8 cellular contexts compared by ENCODE assay signal in the genomic region with DNA sequence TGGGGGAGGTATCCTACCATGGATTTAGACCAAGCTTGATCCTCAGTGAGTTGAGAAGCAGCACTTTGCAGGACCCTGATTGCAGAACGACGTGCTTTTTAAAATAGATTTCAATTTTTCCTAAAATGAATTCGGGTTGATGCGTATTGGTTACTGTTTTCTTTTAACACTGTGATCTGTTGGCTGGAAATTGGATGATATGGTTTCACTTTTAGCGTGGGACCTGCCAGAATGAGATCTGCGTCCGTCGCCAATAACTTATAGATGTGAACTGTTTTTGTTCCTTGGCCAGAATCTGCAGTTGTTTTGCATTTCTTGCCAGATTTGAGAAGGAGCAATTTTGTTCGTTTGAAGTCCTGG. TPM values are rescaled to one million over a fixed set of nuclear protein-coding genes. Genes with fewer than 3 reads are reported as not detected.
DNase-seq lines count a peak whose midpoint lies in the region; ATAC-seq and TF ChIP-seq lines count a peak whose summit lies in the region.

No MANE protein-coding gene starts in this region.

- DNase-seq in A172 (ENCODE audit: low spot score) (peak; percentile 13), GM20000 (ENCODE audit: low spot score) (peak; percentile 16), T-cell (peak in 7 of 34 experiments; percentile 0 to 4 (median 2)), erythroblast (lab: John Stamatoyannopoulos, UW) (peak; percentile 78 to 82), COLO668 (lab: John Stamatoyannopoulos, UW; ENCODE audit: unreplicated experiment) (no peak)

- no peak for TF ChIP-seq CTCF in GM20000 (IDR thresholded peaks at IDR 0.05; ENCODE audit: extremely low read depth, missing control alignments)

- TF ChIP-seq POLR2A in erythroblast (IDR thresholded peaks at IDR 0.05; ENCODE audit: low read length) = no peak

- H3K27me3 Mint-ChIP-seq in T-cell = no peaks in the 10 kb centered on the region

- H3K9me3 ChIP-seq in neuron (ENCODE audit: low read length) = no peaks in the 10 kb centered on the region

- H3K4me1 Mint-ChIP-seq in T-cell = peaks cover 52 to 59% (median 53%) of the 10 kb centered on the region in 3 donors

- ATAC-seq in T-cell (replicated peaks in 1 of 4) (no peak), GM19324 (IDR thresholded peaks at IDR 0.05; ENCODE audit: low FRiP score, unreplicated experiment) (no peak), HG03460 (IDR thresholded peaks at IDR 0.05; ENCODE audit: unreplicated experiment) (no peak)

- peak overlapping the region; percentile 85 for H3K4me3 ChIP-seq in neuron (ENCODE audit: low read length)

- H3K36me3 ChIP-seq in neuron (ENCODE audit: insufficient read depth, low read length) = peaks cover 10% of the 10 kb centered on the region

- H3K9me3 Mint-ChIP-seq in T-cell = no peaks in the 10 kb centered on the region

- peak overlapping the region; percentile 88 to 96 (median 92) for H3K4me3 Mint-ChIP-seq in T-cell

- H3K36me3 Mint-ChIP-seq in T-cell = peaks cover 4% of the 10 kb centered on the region

- H2AFZ ChIP-seq in neuron (ENCODE audit: low read depth, low read length) = peak overlapping the region; percentile 33

- H3K4me1 ChIP-seq in neuron (ENCODE audit: insufficient read depth, low read length) = peaks cover 2% of the 10 kb centered on the region

- peak overlapping the region; percentile 44 to 96 for H3K27ac Mint-ChIP-seq in T-cell

- POLR2A ChIA-PET in T-cell (lab: Charles Lee) = interaction anchor here (0.5 to 0.6 kb wide), 4 partner anchors 63 to 829 kb away, joined by 3 to 11 read pairs (median 4); no protein-coding TSS in a partner anchor

- CTCF ChIA-PET in T-cell (lab: Charles Lee) = interaction anchor here in 1 of 2 donors (0.6 to 1.4 kb wide), 4 partner anchors 28 to 340 kb away, joined by 3 to 6 read pairs (median 4); a partner anchor contains a TSS

- H3K27me3 ChIP-seq in neuron (ENCODE audit: insufficient read depth, low read length) = no peaks in the 10 kb centered on the region

RNA-seq across cellular contexts. Expression of a gene that starts 0.7 kb away (rescaled TPM):
- 63.9 and 77.6 TPM in 2 replicates for total RNA-seq in A172 (2014; rRNA removed; shearing (Covaris generic))
- 10 to 100 TPM; 46.0 to 50.8 (median 48.4) TPM for total RNA-seq in T-cell
